Comparison of ENCODE assay signal across 13 cellular contexts in the genomic region with DNA sequence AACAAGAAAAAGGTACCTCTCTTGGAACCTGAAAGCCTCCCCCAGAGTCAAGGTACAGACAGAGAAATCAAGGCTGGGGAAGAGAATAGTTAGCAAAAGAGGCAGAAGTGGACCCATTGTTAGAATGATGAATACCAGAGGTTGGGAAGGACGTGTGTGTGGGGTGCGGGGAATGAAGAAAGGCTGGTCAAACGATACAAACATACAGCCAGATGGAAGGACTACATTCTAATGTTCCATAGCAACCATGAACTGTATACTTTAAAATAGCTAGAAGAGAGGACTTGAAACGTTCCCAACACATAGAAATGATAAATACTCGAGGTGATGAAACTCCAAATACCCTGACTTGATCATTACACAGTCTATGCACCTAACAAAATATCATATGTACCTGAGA. TPM values are rescaled to one million over a fixed set of nuclear protein-coding genes. Genes with fewer than 3 reads are reported as not detected.
DNase-seq lines count a peak whose midpoint lies in the region; ATAC-seq, FAIRE-seq and TF ChIP-seq lines count a peak whose summit lies in the region.
"Had no signal": no experiment of that assay in that cellular context is flagged by ENCODE, and none has a peak within 500 bp of the region (broad histone marks: within the 10 kb centered on the region; RNA-seq: fewer than 3 reads in every experiment).

No MANE protein-coding gene starts in this region.

- peak overlapping the region; percentile 64 for H3K4me2 ChIP-seq in GM12878 (ENCODE audit: control insufficient read depth, insufficient read depth)

- no TSS peak for BruUV-seq in GM12878 (replicated peaks; lab: Mats Ljungman, UMichigan)

- H3K4me1 Mint-ChIP-seq in CD4-positive, alpha-beta T cell (ENCODE audit: low read depth) = peaks cover 96% of the 10 kb centered on the region

- WGBS in GM12878 (ENCODE audit: insufficient coverage, insufficient replicate concordance, low lambda C conversion rate, missing lambda C conversion rate) = 79% methylated on average over 5 of the region's 5 CpGs
- 71 to 77% methylated on average over 5 of the region's 5 CpGs for WGBS in body of pancreas, 2 donors

- in situ Hi-C loops in GM12878 (cut with MboI) = no loop called here

- no peak for TF ChIP-seq POLR2A in GM12878 (IDR thresholded peaks at IDR 0.05; ENCODE audit: low read depth, low read length)
- no peak for TF ChIP-seq POLR2A in body of pancreas (IDR thresholded peaks at IDR 0.05)

- TF ChIP-seq EP300 in GM12878 (IDR thresholded peaks at IDR 0.05; ENCODE audit: borderline replicate concordance in 1 of 2, control insufficient read depth in 1 of 2, low read depth in 2 of 2, low read length in 2 of 2) = no peak

- SMC1A ChIA-PET in GM12878 (lab: Charles Lee; ENCODE audit: uncharacterized antibody, unreplicated experiment) = interaction anchor here (0.8 to 18.6 kb wide), 8 partner anchors 21 to 146 kb away, joined by 3 to 325 read pairs (median 32); a partner anchor contains a TSS

- no peak for ATAC-seq in CD4-positive, alpha-beta T cell (ENCODE audit: poor library complexity)
- ATAC-seq in GM12878 = no peak
- ATAC-seq in body of pancreas = no peak
- ATAC-seq in GM21515 (IDR thresholded peaks at IDR 0.05; ENCODE audit: unreplicated experiment) = no peak

- TF ChIP-seq CTCF in CD4-positive, alpha-beta T cell (IDR thresholded peaks at IDR 0.05) = no peak
- TF ChIP-seq CTCF in GM12878 (IDR thresholded peaks at IDR 0.05 in 2 of 3, conservative IDR thresholded peaks at IDR 0.05 in 1 of 3; ENCODE audit: control insufficient read depth in 2 of 3, extremely low read depth in 1 of 3, insufficient read depth in 1 of 3, low read depth in 3 of 3, low read length in 3 of 3) (no peak), body of pancreas (IDR thresholded peaks at IDR 0.05) (no peak)

- CTCF ChIA-PET in CD4-positive, alpha-beta T cell (lab: Charles Lee) = interaction anchor here (1.6 kb wide), 1 partner anchor 8 kb away, joined by 4 read pairs; no protein-coding TSS in a partner anchor
- CTCF ChIA-PET in GM12878 (lab: Yijun Ruan, JAX) = interaction anchor here (0.7 to 17.0 kb wide), 6 partner anchors 21 to 231 kb away, joined by 3 to 293 read pairs (median 5); a partner anchor contains a TSS

- peaks cover 2 to 7% of the 10 kb centered on the region in 2 experiments; a peak in 2 of 4 replicates for H3K36me3 ChIP-seq in GM12878 (ENCODE audit: control insufficient read depth in 2 of 2, insufficient read depth in 2 of 2, low read length in 1 of 2)
- no peaks in the 10 kb centered on the region for H3K36me3 ChIP-seq in rectal smooth muscle tissue (ENCODE audit: control insufficient read depth, insufficient read depth, low read length)
- no peaks in the 10 kb centered on the region for H3K36me3 ChIP-seq in body of pancreas (replicated peaks in 1 of 2; ENCODE audit: insufficient read depth in 1 of 2, low read depth in 2 of 2)
- H3K36me3 ChIP-seq: thoracic aorta had no signal

- no peaks in the 10 kb centered on the region for H3K9me3 ChIP-seq in CD4-positive, alpha-beta T cell (ENCODE audit: control insufficient read depth, low read length)
- H3K9me3 ChIP-seq in GM12878 (replicated peaks; ENCODE audit: control insufficient read depth, insufficient read depth, low read length) = no peaks in the 10 kb centered on the region
- H3K9me3 ChIP-seq in body of pancreas = no peaks in the 10 kb centered on the region
- H3K9me3 ChIP-seq: thoracic aorta had no signal

- no peaks in the 10 kb centered on the region for H3K27me3 ChIP-seq in CD4-positive, alpha-beta T cell (ENCODE audit: control insufficient read depth, insufficient read depth, low read length)
- H3K27me3 ChIP-seq in GM12878 (replicated peaks in 1 of 2; ENCODE audit: control insufficient read depth in 2 of 2, insufficient read depth in 2 of 2, low read length in 1 of 2) = no peaks in the 10 kb centered on the region
- no peaks in the 10 kb centered on the region for H3K27me3 ChIP-seq in rectal smooth muscle tissue (ENCODE audit: control insufficient read depth, insufficient read depth, low read length)
- H3K27me3 ChIP-seq in body of pancreas = no peaks in the 10 kb centered on the region

- no peak overlapping the region for H2AFZ ChIP-seq in GM12878 (ENCODE audit: control insufficient read depth, low read depth, low read length)

- no peaks in the 10 kb centered on the region for H3K9me3 Mint-ChIP-seq in CD4-positive, alpha-beta T cell

- TF ChIP-seq RAD21 in GM12878 (IDR thresholded peaks at IDR 0.05; ENCODE audit: insufficient read depth, low read depth, low read length) = no peak

- no peaks in the 10 kb centered on the region for H3K27me3 Mint-ChIP-seq in CD4-positive, alpha-beta T cell

- peak overlapping the region; percentile 94 for H3K27ac Mint-ChIP-seq in CD4-positive, alpha-beta T cell

- POLR2A ChIA-PET in CD4-positive, alpha-beta T cell (lab: Charles Lee) = no interaction called here
- POLR2A ChIA-PET in GM12878 (lab: Charles Lee) = interaction anchor here (0.6 to 17.1 kb wide), 8 partner anchors 8 to 93 kb away, joined by 3 to 290 read pairs (median 4); a partner anchor contains a TSS

- no peaks in the 10 kb centered on the region for H4K20me1 ChIP-seq in GM12878 (ENCODE audit: control insufficient read depth, insufficient read depth)

- peaks cover 87% of the 10 kb centered on the region for H3K79me2 ChIP-seq in GM12878 (ENCODE audit: control insufficient read depth, insufficient read depth, low read length)

- H3K9ac ChIP-seq in GM12878 (ENCODE audit: control insufficient read depth, insufficient read depth, low read length) = no peak overlapping the region
- H3K9ac ChIP-seq in rectal smooth muscle tissue (ENCODE audit: low read length) = no peak overlapping the region

- no peak overlapping the region for H3K27ac ChIP-seq in CD4-positive, alpha-beta T cell (ENCODE audit: low read depth, low read length)
- peak overlapping the region; percentile 40 for H3K27ac ChIP-seq in GM12878 (ENCODE audit: control insufficient read depth, insufficient read depth)
- peak overlapping the region; percentile 68 for H3K27ac ChIP-seq in rectal smooth muscle tissue (ENCODE audit: low read depth, low read length)
- no peak overlapping the region for H3K27ac ChIP-seq in body of pancreas
- H3K27ac ChIP-seq: thoracic aorta had no signal

- RAD21 ChIA-PET in GM12878 (lab: Charles Lee; ENCODE audit: unreplicated experiment) = interaction anchor here (0.9 to 7.6 kb wide), 4 partner anchors 18 to 52 kb away, joined by 3 to 156 read pairs (median 71); a partner anchor contains a TSS

- H3K4me1 ChIP-seq in GM12878 (ENCODE audit: control insufficient read depth, insufficient read depth, low read length) (peaks cover 48% of the 10 kb centered on the region), rectal smooth muscle tissue (ENCODE audit: control insufficient read depth, insufficient read depth, low read length) (peaks cover 40% of the 10 kb centered on the region), body of pancreas (peaks cover 46% of the 10 kb centered on the region)

- H3K4me3 ChIP-seq in GM12878 (0 out of 2 replicates have a peak overlapping the region, but pooled peaks have one; percentile 24), rectal smooth muscle tissue (ENCODE audit: low read length) (no peak overlapping the region), body of pancreas (no peak overlapping the region)
- H3K4me3 ChIP-seq: thoracic aorta had no signal

- FAIRE-seq in GM19239 (lab: Jason Lieb, UNC) (peak; percentile 37), GM12878 (lab: Jason Lieb, UNC) (no peak)
- FAIRE-seq: G401.6 had no signal

- H3K4me3 Mint-ChIP-seq in CD4-positive, alpha-beta T cell = peak overlapping the region; percentile 16

- H3K36me3 Mint-ChIP-seq in CD4-positive, alpha-beta T cell (ENCODE audit: low read depth) = peaks cover 85% of the 10 kb centered on the region

- intact Hi-C loops in CD4-positive, alpha-beta T cell (cut with DNase I, micrococcal nuclease) = no loop called here
- intact Hi-C loops in GM12878 (cut with micrococcal nuclease; ENCODE audit: unreplicated experiment) = no loop called here
- intact Hi-C loops in body of pancreas (cut with DNase I) = no loop called here

- no peak for DNase-seq in CD4-positive, alpha-beta T cell
- DNase-seq in GM19239 (ENCODE audit: insufficient read length, low spot score) (no peak), GM12878 (ENCODE audit: low read depth, low spot score) (no peak), body of pancreas (no peak), DMS 273 (lab: John Stamatoyannopoulos, UW; ENCODE audit: unreplicated experiment) (no peak)
- DNase-seq: activated CD4-positive, alpha-beta T cell treated with anti-CD3 and anti-CD28 coated beads for 4 hours; caudate nucleus; NCI-H1694 treated with DMSO at 0.1 percent for 48 hours; NCI-H69 had no signal

RNA-seq across cellular contexts. Expression of a gene that starts 7.1 kb away (rescaled TPM):
- 10 to 100 TPM; 68.0 to 68.9 TPM for total RNA-seq in CD4-positive, alpha-beta T cell
- 69.3 and 77.6 TPM in 2 replicates for total RNA-seq in GM12878 (2013; cell fraction: nucleolus; rRNA removed)
- total RNA-seq in GM12878 (2014; rRNA removed) = 91.1 and 104 TPM in 2 replicates
- 78.8 and 80.3 TPM in 2 replicates for total RNA-seq in GM12878 (2014; rRNA removed; fragmentation: Illumina TruSeq; extraction: Trizol)
- total RNA-seq in GM12878 (2021) = 77.3 and 80.8 TPM in 2 replicates
- 37.5 TPM for polyA plus RNA-seq in GM12878 (2011; ENCODE audit: low read depth)
- polyA plus RNA-seq in GM12878 (2011; rRNA removed) = 36.7 and 42.3 TPM in 2 replicates
- 56.7 and 66.0 TPM in 2 replicates for polyA plus RNA-seq in GM12878 (2011; cell fraction: cytosol; rRNA removed)
- 16.1 and 18.3 TPM in 2 replicates for polyA plus RNA-seq in GM12878 (2011; cell fraction: nucleus; rRNA removed)
- 46.8 and 47.5 TPM in 2 replicates for polyA plus RNA-seq in GM12878 (2012)
- polyA plus RNA-seq in GM12878 (2014; fragmentation: Illumina TruSeq; extraction: Trizol) = 104 and 106 TPM in 2 replicates
- polyA plus RNA-seq in GM12878 (2014; fragmentation: Nextera tagmentation; extraction: Ambion mirVana) = 10 to 100 TPM; 13.5 to 21.4 TPM
- 89.6 and 102 TPM in 2 replicates for polyA plus RNA-seq in GM12878 (2014; rRNA removed)
- 10 to 100 TPM; 55.7 to 59.8 TPM for polyA plus RNA-seq in GM12878 (2016; fragmentation: Nextera tagmentation; extraction: Ambion mirVana)
- polyA minus RNA-seq in GM12878 (2011; rRNA and poly(A)+ RNA removed) = 32.8 and 41.3 TPM in 2 replicates
- 11.4 and 17.0 TPM in 2 replicates for polyA minus RNA-seq in GM12878 (2011; cell fraction: cytosol; rRNA and poly(A)+ RNA removed)
- polyA minus RNA-seq in GM12878 (2011; cell fraction: nucleus; rRNA and poly(A)+ RNA removed) = 11.6 and 16.5 TPM in 2 replicates
- total RNA-seq in body of pancreas = 10 to 100 TPM; 34.8 to 44.8 TPM

RNA-seq across cellular contexts. Expression of a gene that starts 36.2 kb away (rescaled TPM):
- total RNA-seq in CD4-positive, alpha-beta T cell = 1 to 10 TPM; 3.1 to 4.1 TPM
- 150 and 162 TPM in 2 replicates for total RNA-seq in GM12878 (2013; cell fraction: nucleolus; rRNA removed)
- 102 and 109 TPM in 2 replicates for total RNA-seq in GM12878 (2014; rRNA removed)
- 75.7 TPM in 2 replicates for total RNA-seq in GM12878 (2014; rRNA removed; fragmentation: Illumina TruSeq; extraction: Trizol)
- total RNA-seq in GM12878 (2021) = 95.1 and 95.6 TPM in 2 replicates
- polyA plus RNA-seq in GM12878 (2011; ENCODE audit: low read depth) = 46.2 TPM
- polyA plus RNA-seq in GM12878 (2011; rRNA removed) = 85.4 and 106 TPM in 2 replicates
- polyA plus RNA-seq in GM12878 (2011; cell fraction: cytosol; rRNA removed) = 81.7 and 107 TPM in 2 replicates
- polyA plus RNA-seq in GM12878 (2011; cell fraction: nucleus; rRNA removed) = 27.6 and 30.7 TPM in 2 replicates
- 61.7 and 69.7 TPM in 2 replicates for polyA plus RNA-seq in GM12878 (2012)
- polyA plus RNA-seq in GM12878 (2014; fragmentation: Illumina TruSeq; extraction: Trizol) = 74.4 and 83.9 TPM in 2 replicates
- 10 to 100 TPM; 33.6 to 44.4 TPM for polyA plus RNA-seq in GM12878 (2014; fragmentation: Nextera tagmentation; extraction: Ambion mirVana)
- 62.0 and 63.9 TPM in 2 replicates for polyA plus RNA-seq in GM12878 (2014; rRNA removed)
- polyA plus RNA-seq in GM12878 (2016; fragmentation: Nextera tagmentation; extraction: Ambion mirVana) = 10 to 100 TPM; 44.0 to 44.4 TPM
- polyA minus RNA-seq in GM12878 (2011; rRNA and poly(A)+ RNA removed) = 109 and 137 TPM in 2 replicates
- 43.7 and 54.0 TPM in 2 replicates for polyA minus RNA-seq in GM12878 (2011; cell fraction: cytosol; rRNA and poly(A)+ RNA removed)
- 14.7 and 19.8 TPM in 2 replicates for polyA minus RNA-seq in GM12878 (2011; cell fraction: nucleus; rRNA and poly(A)+ RNA removed)
- 10 to 100 TPM in 1 of 2 donors, 1 to 10 TPM in 1; 8.9 to 17.9 TPM for total RNA-seq in body of pancreas

RNA-seq across cellular contexts. Expression of a gene that starts 59.2 kb away (rescaled TPM):
- 100 to 1,000 TPM; 108 to 130 TPM for total RNA-seq in CD4-positive, alpha-beta T cell
- total RNA-seq in GM12878 (2013; cell fraction: nucleolus; rRNA removed) = 295 and 301 TPM in 2 replicates
- total RNA-seq in GM12878 (2014; rRNA removed) (477 and 484 TPM in 2 replicates), GM12878 (2014; rRNA removed; fragmentation: Illumina TruSeq; extraction: Trizol) (549 and 550 TPM in 2 replicates), GM12878 (2021) (528 and 542 TPM in 2 replicates), body of pancreas (10 to 100 TPM; 60.3 to 60.4 TPM)
- polyA plus RNA-seq in GM12878 (2011; ENCODE audit: low read depth) = 195 TPM
- polyA plus RNA-seq in GM12878 (2011; rRNA removed) (460 and 571 TPM in 2 replicates), GM12878 (2014; fragmentation: Illumina TruSeq; extraction: Trizol) (506 and 510 TPM in 2 replicates), GM12878 (2014; fragmentation: Nextera tagmentation; extraction: Ambion mirVana) (10 to 100 TPM; 44.0 to 73.1 TPM), GM12878 (2014; rRNA removed) (453 and 470 TPM in 2 replicates), GM12878 (2016; fragmentation: Nextera tagmentation; extraction: Ambion mirVana) (100 to 1,000 TPM; 280 to 291 TPM)
- 618 and 630 TPM in 2 replicates for polyA plus RNA-seq in GM12878 (2011; cell fraction: cytosol; rRNA removed)
- 407 and 532 TPM in 2 replicates for polyA plus RNA-seq in GM12878 (2011; cell fraction: nucleus; rRNA removed)
- polyA plus RNA-seq in GM12878 (2012) = 297 and 330 TPM in 2 replicates
- polyA minus RNA-seq in GM12878 (2011; rRNA and poly(A)+ RNA removed) = 634 and 706 TPM in 2 replicates
- 242 and 263 TPM in 2 replicates for polyA minus RNA-seq in GM12878 (2011; cell fraction: cytosol; rRNA and poly(A)+ RNA removed)
- 286 and 410 TPM in 2 replicates for polyA minus RNA-seq in GM12878 (2011; cell fraction: nucleus; rRNA and poly(A)+ RNA removed)

Comparison
In these comparisons a context has a peak if more than half of its experiments do, and no peak if none do; other contexts are left out.
1. H3K27ac ChIP-seq: peak in GM12878 (single experiment) and rectal smooth muscle tissue (single experiment); none in CD4-positive, alpha-beta T cell (single experiment) and body of pancreas (0 of 4).
2. RNA of a gene that starts 36.2 kb away (total RNA-seq): 75.7 to 162 TPM in GM12878; 8.9 to 17.9 TPM in body of pancreas and 3.1 to 4.1 TPM in CD4-positive, alpha-beta T cell; every median in the first group is over 4 times any median in the second.